26 cellular contexts compared by ENCODE assay signal in genomic region chr9:88084816-88085215, GRCh38. TPM values are rescaled to one million over a fixed set of nuclear protein-coding genes. Genes with fewer than 3 reads are reported as not detected.
"Had no signal": no experiment of that assay in that cellular context is flagged by ENCODE, and none has a peak within 500 bp of the region (broad histone marks: within the 10 kb centered on the region; RNA-seq: fewer than 3 reads in every experiment).

No MANE protein-coding gene starts in this region.

- H3K4me3 ChIP-seq: dorsolateral prefrontal cortex, heart left ventricle, mucosa of descending colon, neural progenitor cell, ovary, smooth muscle cell, suprapubic skin, tibial artery, upper lobe of right lung, vagina had no signal

- H3K9me3 Mint-ChIP-seq: neural progenitor cell had no signal

- ATAC-seq: esophagus mucosa; heart left ventricle; left colon; mucosa of descending colon; naive thymus-derived CD8-positive, alpha-beta T cell; right cardiac atrium; stimulated activated naive CD8-positive, alpha-beta T cell treated with anti-CD3 and anti-CD28 coated beads, Interleukin-15, Interleukin-2, amounts not matched to agents 100 U/mL and 50 U/mL, for 24 hours; upper lobe of right lung had no signal

- H3K27me3 ChIP-seq: heart left ventricle, neural progenitor cell, ovary, suprapubic skin, upper lobe of right lung, vagina had no signal

- H3K4me2 ChIP-seq: neural progenitor cell, smooth muscle cell had no signal

- H3K27ac ChIP-seq: dorsolateral prefrontal cortex, heart left ventricle, neural progenitor cell, ovary, suprapubic skin, tibial artery, upper lobe of right lung, vagina had no signal

- H3K4me1 ChIP-seq: suprapubic skin, tibial artery, upper lobe of right lung, vagina had no signal

- H2AFZ ChIP-seq: neural progenitor cell had no signal

- H3K4me1 Mint-ChIP-seq: naive thymus-derived CD8-positive, alpha-beta T cell had no signal

- H3K27ac Mint-ChIP-seq: naive thymus-derived CD8-positive, alpha-beta T cell; neural progenitor cell had no signal

- DNase-seq: cortex of kidney; dorsolateral prefrontal cortex; effector CD8-positive, alpha-beta T cell; heart left ventricle; hippocampal formation; left colon; mucosa of descending colon; naive thymus-derived CD8-positive, alpha-beta T cell; ovary; right cardiac atrium; stimulated activated CD4-positive, alpha-beta T cell treated with anti-CD3 and anti-CD28 coated beads, Interleukin-2, amount 100 ng/mL, for 48 hours; stimulated activated naive CD8-positive, alpha-beta T cell treated with anti-CD3 and anti-CD28 coated beads, Interleukin-15, Interleukin-2, amounts not matched to agents 100 U/mL and 50 U/mL, for 24 hours; tibial artery; upper lobe of right lung had no signal

- H3K4me3 Mint-ChIP-seq: naive thymus-derived CD8-positive, alpha-beta T cell; neural progenitor cell had no signal

- H3K36me3 ChIP-seq: heart left ventricle, neural progenitor cell, ovary, suprapubic skin, tibial artery, upper lobe of right lung, vagina had no signal

- H3K9me3 ChIP-seq: mucosa of descending colon, ovary, suprapubic skin, tibial artery, upper lobe of right lung, vagina had no signal

- H3K9ac ChIP-seq: neural progenitor cell had no signal

- H3K36me3 Mint-ChIP-seq: naive thymus-derived CD8-positive, alpha-beta T cell; neural progenitor cell had no signal

RNA-seq across cellular contexts. Expression of gene SPATA31C2, which starts 53.5 kb away (rescaled TPM):
- total RNA-seq: chondrocyte; esophagus mucosa; frontal cortex; glomerular endothelial cell; heart left ventricle; kidney epithelial cell; left colon; liver; lung microvascular endothelial cell; mucosa of descending colon; naive thymus-derived CD8-positive, alpha-beta T cell; posterior vena cava; right cardiac atrium; suprapubic skin; upper lobe of right lung; vagina had no signal
